Comparison of ENCODE assay signal across 22 cellular contexts in genomic region chr6:134823635-134824034, GRCh38.
"Had no signal": no experiment of that assay in that cellular context is flagged by ENCODE, and none has a peak within 500 bp of the region (broad histone marks: within the 10 kb centered on the region; RNA-seq: fewer than 3 reads in every experiment).

No MANE protein-coding gene starts in this region.

- H3K36me3 Mint-ChIP-seq: activated naive CD8-positive, alpha-beta T cell treated with anti-CD3 and anti-CD28 coated beads for 36 hours; brain; naive B cell; stimulated activated naive B cell treated with anti-CD40 and anti-IgM and Interleukin-4, amounts not matched to agents 10 μg/mL and 1 μg/mL and 100 μg/mL, for 72 hours; T-cell had no signal

- H3K9me3 ChIP-seq: ascending aorta, suprapubic skin, tibial artery, upper lobe of right lung had no signal

- H3K27me3 ChIP-seq: ascending aorta, suprapubic skin, tibial artery, upper lobe of right lung had no signal

- H3K27ac Mint-ChIP-seq: activated CD4-positive, alpha-beta T cell treated with anti-CD3 and anti-CD28 coated beads for 36 hours; activated naive CD4-positive, alpha-beta T cell treated with anti-CD3 and anti-CD28 coated beads for 36 hours; activated naive CD8-positive, alpha-beta T cell treated with anti-CD3 and anti-CD28 coated beads for 36 hours; activated T-helper 1 cell treated with anti-CD3 and anti-CD28 coated beads, Interleukin-12 subunit alpha, Interleukin-12 subunit beta, Interleukin-2, Interleukin-4 antibody, amounts not matched to agents 30 ng/mL and 10 ng/mL and 1 ng/mL, durations not matched to agents 14 hours and 24 hours and 36 hours; mesothelial cell of epicardium; naive B cell; stimulated activated naive B cell treated with anti-CD40 and anti-IgM and Interleukin-4, amounts not matched to agents 10 μg/mL and 1 μg/mL and 100 μg/mL, for 72 hours; T-cell had no signal

- H3K4me2 ChIP-seq: smooth muscle cell had no signal

- DNase-seq: activated CD4-positive, CD25-positive, alpha-beta regulatory T cell; activated CD8-positive, alpha-beta memory T cell treated with anti-CD3 and anti-CD28 coated beads, Interleukin-2, amount 50 U/mL, for 4 hours; activated effector memory CD4-positive, alpha-beta T cell treated with anti-CD3 and anti-CD28 coated beads, Interleukin-2, amount 50 U/mL, for 16 hours; cortex of kidney; left cardiac atrium; left ventricle myocardium superior; stimulated activated CD4-positive, alpha-beta T cell treated with anti-CD3 and anti-CD28 coated beads, Interleukin-4, amount 100 ng/mL, for 4 hours; stimulated activated CD8-positive, alpha-beta memory T cell treated with anti-CD3 and anti-CD28 coated beads, Interleukin-4, amount 100 ng/mL, for 48 hours; tibial artery; upper lobe of right lung had no signal

- H3K27me3 Mint-ChIP-seq: activated naive CD8-positive, alpha-beta T cell treated with anti-CD3 and anti-CD28 coated beads for 36 hours; brain had no signal

- H3K4me3 ChIP-seq: ascending aorta, smooth muscle cell, suprapubic skin, tibial artery, upper lobe of right lung had no signal

- H3K36me3 ChIP-seq: ascending aorta, suprapubic skin, tibial artery, upper lobe of right lung had no signal

- H3K4me3 Mint-ChIP-seq: activated CD4-positive, alpha-beta T cell treated with anti-CD3 and anti-CD28 coated beads for 36 hours; activated naive CD4-positive, alpha-beta T cell treated with anti-CD3 and anti-CD28 coated beads for 36 hours; activated naive CD8-positive, alpha-beta T cell treated with anti-CD3 and anti-CD28 coated beads for 36 hours; activated T-helper 1 cell treated with anti-CD3 and anti-CD28 coated beads, Interleukin-12 subunit alpha, Interleukin-12 subunit beta, Interleukin-2, Interleukin-4 antibody, amounts not matched to agents 30 ng/mL and 10 ng/mL and 1 ng/mL, durations not matched to agents 14 hours and 24 hours and 36 hours; brain; mesothelial cell of epicardium; naive B cell; stimulated activated naive B cell treated with anti-CD40 and anti-IgM and Interleukin-4, amounts not matched to agents 10 μg/mL and 1 μg/mL and 100 μg/mL, for 72 hours; T-cell had no signal

- H3K27ac ChIP-seq: ascending aorta, tibial artery, upper lobe of right lung had no signal

- H3K9me3 Mint-ChIP-seq: activated naive CD4-positive, alpha-beta T cell treated with anti-CD3 and anti-CD28 coated beads for 36 hours; activated T-helper 1 cell treated with anti-CD3 and anti-CD28 coated beads, Interleukin-12 subunit alpha, Interleukin-12 subunit beta, Interleukin-2, Interleukin-4 antibody, amounts not matched to agents 30 ng/mL and 10 ng/mL and 1 ng/mL, durations not matched to agents 14 hours and 24 hours and 36 hours; T-cell had no signal
